Comparison of ENCODE assay signal across 20 cellular contexts in genomic region chr1:67780637-67781036, GRCh38. TPM values are rescaled to one million over a fixed set of nuclear protein-coding genes. Genes with fewer than 3 reads are reported as not detected.
"Had no signal": no experiment of that assay in that cellular context is flagged by ENCODE, and none has a peak within 500 bp of the region (broad histone marks: within the 10 kb centered on the region; RNA-seq: fewer than 3 reads in every experiment).

No MANE protein-coding gene starts in this region.

- H3K27me3 ChIP-seq: neutrophil, pancreas, testis had no signal

- H3K9me3 ChIP-seq: neutrophil, pancreas, testis had no signal

- DNase-seq: activated CD4-positive, alpha-beta T cell treated with anti-CD3 and anti-CD28 coated beads, Interleukin-2, amount 10 ng/mL, durations not matched to agents 24 days and 14 days; activated CD8-positive, alpha-beta memory T cell treated with anti-CD3 and anti-CD28 coated beads, Interleukin-2, amount 10 ng/mL, durations not matched to agents 7 days and 5 days; activated CD8-positive, alpha-beta T cell treated with anti-CD3 and anti-CD28 coated beads for 36 hours; activated gamma-delta T cell; activated naive CD4-positive, alpha-beta T cell treated with anti-CD3 and anti-CD28 coated beads, Interleukin-2, amount 50 U/mL, for 16 hours; activated naive CD8-positive, alpha-beta T cell treated with anti-CD3 and anti-CD28 coated beads, Interleukin-2, amount 50 U/mL, for 24 hours; anterior cingulate cortex; effector memory CD4-positive, alpha-beta T cell; hippocampal formation; kidney glomerular epithelial cell; pancreas; stimulated activated CD4-positive, alpha-beta T cell treated with anti-CD3 and anti-CD28 coated beads, Interleukin-2, amount 100 ng/mL, for 48 hours; stimulated activated CD8-positive, alpha-beta memory T cell treated with anti-CD3 and anti-CD28 coated beads, Interleukin-4, amount 100 ng/mL, for 48 hours; stimulated activated naive B cell treated with anti-CD40 and anti-IgM and Interleukin-4, amounts not matched to agents 10 μg/mL and 1 μg/mL and 100 μg/mL, for 72 hours; testis had no signal

- H3K36me3 ChIP-seq: neutrophil, pancreas had no signal

- ATAC-seq: activated CD4-positive, CD25-positive, alpha-beta regulatory T cell treated with anti-CD3 and anti-CD28 coated beads, Interleukin-2, amount 50 U/mL, for 24 hours; activated CD8-positive, alpha-beta memory T cell treated with anti-CD3 and anti-CD28 coated beads, Interleukin-2, amount 10 ng/mL, durations not matched to agents 7 days and 5 days; activated CD8-positive, alpha-beta T cell treated with anti-CD3 and anti-CD28 coated beads for 36 hours; activated naive CD8-positive, alpha-beta T cell treated with anti-CD3 and anti-CD28 coated beads, Interleukin-2, amount 50 U/mL, for 24 hours; natural killer cell treated with Interleukin-12 subunit alpha and Interleukin-12 subunit beta and Interleukin-15 and Interleukin-18, amount 100 ng/mL, for 72 hours; SK-N-SH treated with all-trans-retinoic acid at 6 μM for 48 hours; stimulated activated naive B cell treated with anti-CD40 and anti-IgM and Interleukin-4, amounts not matched to agents 10 μg/mL and 1 μg/mL and 100 μg/mL, for 72 hours had no signal

- H3K4me1 ChIP-seq: testis had no signal

- H3K27ac ChIP-seq: neutrophil, pancreas, testis, VCaP had no signal

- H3K4me3 ChIP-seq: pancreas, testis had no signal

RNA-seq across cellular contexts. Expression of gene GNG12, which starts 52.6 kb away (rescaled TPM):
- total RNA-seq: activated CD8-positive, alpha-beta T cell treated with anti-CD3 and anti-CD28 coated beads for 36 hours had no signal
